In the genomic region with DNA sequence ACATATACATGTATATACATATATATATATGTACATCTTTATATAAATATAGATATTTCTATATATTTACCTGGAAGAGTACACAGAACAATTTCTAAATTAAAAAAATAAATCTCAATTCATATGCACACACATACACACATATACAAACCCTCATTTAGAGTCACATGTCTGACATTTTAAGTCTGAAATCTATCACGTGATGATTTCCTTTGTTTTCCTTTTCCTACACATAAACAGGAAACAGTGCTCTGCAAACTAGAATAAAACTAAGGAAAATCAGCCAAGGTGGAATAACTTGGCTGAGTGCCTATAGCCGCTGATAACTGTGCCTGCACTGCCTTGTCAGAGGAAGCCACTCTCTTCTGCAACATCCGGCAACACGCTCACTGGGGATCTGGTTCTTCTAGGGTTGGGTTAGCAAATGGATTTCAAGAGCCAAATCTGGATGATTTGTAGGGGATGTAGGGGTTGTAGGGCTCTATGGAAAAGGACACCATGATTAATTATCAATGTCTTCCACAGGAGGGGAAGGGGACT, we compare ENCODE assay signal across 25 cellular contexts.
"Had no signal": no experiment of that assay in that cellular context is flagged by ENCODE, and none has a peak within 500 bp of the region (broad histone marks: within the 10 kb centered on the region; RNA-seq: fewer than 3 reads in every experiment).

No MANE protein-coding gene starts in this region.

- H3K27me3 ChIP-seq: body of pancreas had no signal

- H3K4me3 ChIP-seq: body of pancreas had no signal

- H3K27ac ChIP-seq: body of pancreas had no signal

- ATAC-seq: activated CD8-positive, alpha-beta T cell treated with anti-CD3 and anti-CD28 coated beads, Interleukin-2, amount 10 ng/mL, durations not matched to agents 7 days and 5 days; body of pancreas; T-helper 17 cell; WTC11 had no signal

- H3K9me3 ChIP-seq: body of pancreas had no signal

- DNase-seq: activated CD4-positive, alpha-beta T cell treated with anti-CD3 and anti-CD28 coated beads for 48 hours; activated CD4-positive, alpha-beta T cell treated with anti-CD3 and anti-CD28 coated beads, Interleukin-2, amount 50 U/mL, for 4 hours; activated CD4-positive, CD25-positive, alpha-beta regulatory T cell treated with anti-CD3 and anti-CD28 coated beads, Interleukin-2, amount 50 U/mL, for 72 hours; activated CD8-positive, alpha-beta memory T cell treated with anti-CD3 and anti-CD28 coated beads, Interleukin-2, amount 50 U/mL, for 48 hours; activated CD8-positive, alpha-beta T cell treated with anti-CD3 and anti-CD28 coated beads, Interleukin-2, amount 10 ng/mL, durations not matched to agents 7 days and 5 days; activated effector memory CD4-positive, alpha-beta T cell treated with Interleukin-2 at 50 U/mL for 16 hours; activated naive CD4-positive, alpha-beta T cell; activated T-cell treated with anti-CD3 and anti-CD28 coated beads, Interleukin-2, amount 50 U/mL, for 1 hour; aorta; body of pancreas; central memory CD4-positive, alpha-beta T cell; Kasumi-1; NCI-H1417 treated with DMSO at 0.1 percent for 48 hours; NCI-H1694; NCI-H2081; NCI-H2171; NCI-H2227 treated with DMSO at 0.1 percent for 48 hours; NCI-H446 treated with DMSO at 0.1 percent for 48 hours; NCI-H524 treated with DMSO at 0.1 percent for 48 hours; NCI-H748 treated with DMSO at 0.1 percent for 48 hours; SIG-M5; T-helper 17 cell; T-helper 9 cell had no signal

- FAIRE-seq: bronchial epithelial cell had no signal

- H3K4me1 ChIP-seq: body of pancreas had no signal
